Comparison of ENCODE assay signal across 10 cellular contexts in the genomic region with DNA sequence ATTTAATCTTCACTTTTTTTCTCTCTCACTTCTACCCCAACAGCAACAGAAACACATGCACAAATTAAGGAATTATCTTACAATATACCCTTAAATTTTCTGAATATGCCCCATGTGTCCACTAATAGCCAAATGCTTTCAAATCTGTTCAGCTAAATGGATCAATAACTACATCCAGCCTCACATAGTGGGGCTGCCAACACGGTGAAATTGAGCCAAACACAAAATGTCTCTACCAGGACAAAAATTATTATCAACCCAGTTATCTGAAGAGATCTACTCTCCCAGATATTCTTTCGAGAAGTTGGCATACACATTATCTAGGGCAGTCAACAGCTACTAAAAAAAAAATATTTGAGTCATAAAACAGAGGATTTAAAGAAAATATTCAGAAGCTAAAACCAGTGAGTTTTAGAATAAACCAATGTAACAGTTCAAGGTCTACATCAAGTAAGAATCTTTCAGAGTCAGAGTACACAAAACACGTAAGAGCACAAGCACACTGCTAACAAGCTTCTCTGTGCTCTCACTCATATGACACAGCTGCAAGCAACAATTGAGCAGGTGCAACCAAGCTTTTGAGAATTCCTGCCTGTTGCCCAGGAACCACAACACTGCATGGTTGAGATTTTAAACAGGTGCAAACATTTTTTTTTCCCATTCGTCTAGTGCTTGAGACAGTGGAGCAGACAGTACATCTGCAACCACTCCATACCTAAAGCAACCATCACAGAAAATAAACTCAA.
DNase-seq lines count a peak whose midpoint lies in the region; ATAC-seq, FAIRE-seq and TF ChIP-seq lines count a peak whose summit lies in the region.
"Had no signal": no experiment of that assay in that cellular context is flagged by ENCODE, and none has a peak within 500 bp of the region (broad histone marks: within the 10 kb centered on the region; RNA-seq: fewer than 3 reads in every experiment).

No MANE protein-coding gene starts in this region.

- in situ Hi-C loops in ACHN (cut with HindIII; ENCODE audit: low pct_ligation_motif_present, low pct_unique_long_range_greater_than_20kb, low sequenced_read_pairs) (no loop called here), HepG2 (cut with HindIII; ENCODE audit: extremely low pct_ligation_motif_present, low pct_unique_long_range_greater_than_20kb) (no loop called here)

- H3K4me1 ChIP-seq in HepG2 (ENCODE audit: insufficient read depth, low read length) = peaks cover 39% of the 10 kb centered on the region

- DNase-seq in ACHN (peak; percentile 70), NCI-H1105 (lab: John Stamatoyannopoulos, UW) (peak; percentile 93), SK-N-DZ (ENCODE audit: low spot score) (peak; percentile 16), HepG2 (ENCODE audit: low spot score) (peak; percentile 83), GM19240 (ENCODE audit: insufficient read length, low spot score) (no peak), H4 (ENCODE audit: low spot score) (no peak), GOT3 (lab: John Stamatoyannopoulos, UW) (no peak)
- DNase-seq in activated CD8-positive, alpha-beta T cell treated with anti-CD3 and anti-CD28 coated beads for 36 hours = no peak
- DNase-seq: activated CD4-positive, alpha-beta T cell treated with anti-CD3 and anti-CD28 coated beads, Interleukin-2, amount 10 ng/mL, durations not matched to agents 24 days and 14 days had no signal

- no peaks in the 10 kb centered on the region for H4K20me1 ChIP-seq in HepG2 (ENCODE audit: insufficient read depth, low read length)

- TF ChIP-seq EP300 in HepG2 (IDR thresholded peaks at IDR 0.05; ENCODE audit: low read depth in 2 of 2, low read length in 2 of 2) (peak in 1 of 2 experiments; percentile 44; a peak in 1 of 4 replicates), HepG2 (CRISPR knock-in tag; IDR thresholded peaks at IDR 0.05; ENCODE audit: borderline replicate concordance) (no peak)

- peak overlapping the region; percentile 69 for H3K27ac ChIP-seq in HepG2 (ENCODE audit: extremely low read length, insufficient read depth, low read length)

- H3K9ac ChIP-seq in HepG2 (ENCODE audit: insufficient read depth, low read depth, low read length) = no peak overlapping the region

- BruUV-seq in HepG2 (replicated peaks; lab: Mats Ljungman, UMichigan) = no TSS peak

- no peaks in the 10 kb centered on the region for H3K36me3 ChIP-seq in HepG2 (replicated peaks in 1 of 2; ENCODE audit: control insufficient read depth in 1 of 2, insufficient read depth in 2 of 2, low read length in 2 of 2)

- intact Hi-C loops in HepG2 (cut with micrococcal nuclease; ENCODE audit: unreplicated experiment) = loop anchor here (5.0 kb wide), 1 partner anchor 248 kb away; a partner anchor contains a TSS
- intact Hi-C loops in activated CD8-positive, alpha-beta T cell treated with anti-CD3 and anti-CD28 coated beads for 36 hours (cut with micrococcal nuclease) = no loop called here

- WGBS in HepG2 (ENCODE audit: low lambda C conversion rate) = 10% methylated on average over 4 of the region's 4 CpGs

- no peak for TF ChIP-seq RAD21 in HepG2 (CRISPR knock-in tag; IDR thresholded peaks at IDR 0.05)

- POLR2A ChIA-PET in HepG2 (lab: Yijun Ruan, JAX) = no interaction called here
- POLR2A ChIA-PET in activated CD8-positive, alpha-beta T cell treated with anti-CD3 and anti-CD28 coated beads for 36 hours (lab: Charles Lee) = no interaction called here

- H3K4me3 ChIP-seq in HepG2 (replicated peaks in 1 of 3; ENCODE audit: insufficient read depth in 1 of 3, low read depth in 2 of 3, low read length in 3 of 3) = no peak overlapping the region; a peak in 1 of 6 replicates
- H3K4me3 ChIP-seq: K562 had no signal

- no peaks in the 10 kb centered on the region for H3K9me3 Mint-ChIP-seq in activated CD8-positive, alpha-beta T cell treated with anti-CD3 and anti-CD28 coated beads for 36 hours
- H3K9me3 Mint-ChIP-seq: activated CD4-positive, alpha-beta T cell treated with anti-CD3 and anti-CD28 coated beads, Interleukin-2, amount 10 ng/mL, durations not matched to agents 24 days and 14 days had no signal

- TF ChIP-seq POLR2A in HepG2 (IDR thresholded peaks at IDR 0.05; ENCODE audit: insufficient read depth in 1 of 2, low read depth in 2 of 2, low read length in 2 of 2) = no peak

- no peaks in the 10 kb centered on the region for H3K79me2 ChIP-seq in HepG2 (ENCODE audit: insufficient read depth, low read length)

- FAIRE-seq in HepG2 (lab: Jason Lieb, UNC) = peak; percentile 92
- FAIRE-seq: K562 had no signal

- peak overlapping the region; percentile 86 for H3K4me2 ChIP-seq in HepG2 (ENCODE audit: low read depth, low read length)

- no peak overlapping the region for H3K4me3 Mint-ChIP-seq in activated CD8-positive, alpha-beta T cell treated with anti-CD3 and anti-CD28 coated beads for 36 hours
- H3K4me3 Mint-ChIP-seq: activated CD4-positive, alpha-beta T cell treated with anti-CD3 and anti-CD28 coated beads, Interleukin-2, amount 10 ng/mL, durations not matched to agents 24 days and 14 days had no signal

- no peak overlapping the region for H2AFZ ChIP-seq in HepG2 (ENCODE audit: low read length)

- no peaks in the 10 kb centered on the region for H3K27me3 Mint-ChIP-seq in activated CD8-positive, alpha-beta T cell treated with anti-CD3 and anti-CD28 coated beads for 36 hours
- H3K27me3 Mint-ChIP-seq: activated CD4-positive, alpha-beta T cell treated with anti-CD3 and anti-CD28 coated beads, Interleukin-2, amount 10 ng/mL, durations not matched to agents 24 days and 14 days had no signal

- TF ChIP-seq CTCF in HepG2 (CRISPR knock-in tag; IDR thresholded peaks at IDR 0.05) = no peak
- TF ChIP-seq CTCF in activated CD8-positive, alpha-beta T cell treated with anti-CD3 and anti-CD28 coated beads for 36 hours (IDR thresholded peaks at IDR 0.05) = no peak

- no peak overlapping the region for H3K27ac Mint-ChIP-seq in activated CD8-positive, alpha-beta T cell treated with anti-CD3 and anti-CD28 coated beads for 36 hours
- H3K27ac Mint-ChIP-seq: activated CD4-positive, alpha-beta T cell treated with anti-CD3 and anti-CD28 coated beads, Interleukin-2, amount 10 ng/mL, durations not matched to agents 24 days and 14 days had no signal

- H3K4me1 Mint-ChIP-seq in activated CD8-positive, alpha-beta T cell treated with anti-CD3 and anti-CD28 coated beads for 36 hours (ENCODE audit: low read depth) = peaks cover 13% of the 10 kb centered on the region

- peak; percentile 95 for ATAC-seq in HepG2
- no peak for ATAC-seq in activated CD8-positive, alpha-beta T cell treated with anti-CD3 and anti-CD28 coated beads for 36 hours
- ATAC-seq: K562 had no signal

- H3K9me3 ChIP-seq in HepG2 (ENCODE audit: low read length) = no peaks in the 10 kb centered on the region

- H3K27me3 ChIP-seq in HepG2 (ENCODE audit: control insufficient read depth in 1 of 2, insufficient read depth in 2 of 2, low read length in 2 of 2) = no peaks in the 10 kb centered on the region

- H3K36me3 Mint-ChIP-seq in activated CD8-positive, alpha-beta T cell treated with anti-CD3 and anti-CD28 coated beads for 36 hours (ENCODE audit: low read depth) = no peaks in the 10 kb centered on the region

- CTCF ChIA-PET in HepG2 (lab: Yijun Ruan, JAX; ENCODE audit: low intra/inter-chr PET ratio, low total read pairs) = no interaction called here
- CTCF ChIA-PET in activated CD8-positive, alpha-beta T cell treated with anti-CD3 and anti-CD28 coated beads for 36 hours (lab: Charles Lee) = no interaction called here

TF ChIP-seq in HepG2, 621 proteins besides CTCF, POLR2A, EP300 and RAD21 (continues in another document):
- peak; percentile 57; the same call in 1 of the 2 replicates for TF ChIP-seq SALL1 (CRISPR knock-in tag; IDR thresholded peaks at IDR 0.05)
- no peak for TF ChIP-seq KLF15 (CRISPR knock-in tag; IDR thresholded peaks at IDR 0.05; ENCODE audit: borderline replicate concordance)
- TF ChIP-seq RFX1 (IDR thresholded peaks at IDR 0.05) = peak; percentile 39; the same call in 1 of the 2 replicates
- peak; percentile 28; the same call in 1 of the 2 replicates for TF ChIP-seq ZNF644 (CRISPR knock-in tag; IDR thresholded peaks at IDR 0.05; ENCODE audit: low read depth)
- peak; percentile 40; the same call in 1 of the 2 replicates for TF ChIP-seq HMG20A (CRISPR knock-in tag; IDR thresholded peaks at IDR 0.05; ENCODE audit: borderline replicate concordance)
- no peak for TF ChIP-seq NFIB (CRISPR knock-in tag; IDR thresholded peaks at IDR 0.05; ENCODE audit: borderline replicate concordance)
- peak; percentile 44; the same call in 1 of the 2 replicates for TF ChIP-seq CREB1 (IDR thresholded peaks at IDR 0.05)
- TF ChIP-seq CREB1 (CRISPR knock-in tag; IDR thresholded peaks at IDR 0.05) = peak; percentile 89
- TF ChIP-seq MZF1 (CRISPR knock-in tag; IDR thresholded peaks at IDR 0.05; ENCODE audit: borderline replicate concordance) = no peak
- no peak for TF ChIP-seq SPEN (CRISPR knock-in tag; IDR thresholded peaks at IDR 0.05; ENCODE audit: low read depth)
- TF ChIP-seq, protein P1, sequence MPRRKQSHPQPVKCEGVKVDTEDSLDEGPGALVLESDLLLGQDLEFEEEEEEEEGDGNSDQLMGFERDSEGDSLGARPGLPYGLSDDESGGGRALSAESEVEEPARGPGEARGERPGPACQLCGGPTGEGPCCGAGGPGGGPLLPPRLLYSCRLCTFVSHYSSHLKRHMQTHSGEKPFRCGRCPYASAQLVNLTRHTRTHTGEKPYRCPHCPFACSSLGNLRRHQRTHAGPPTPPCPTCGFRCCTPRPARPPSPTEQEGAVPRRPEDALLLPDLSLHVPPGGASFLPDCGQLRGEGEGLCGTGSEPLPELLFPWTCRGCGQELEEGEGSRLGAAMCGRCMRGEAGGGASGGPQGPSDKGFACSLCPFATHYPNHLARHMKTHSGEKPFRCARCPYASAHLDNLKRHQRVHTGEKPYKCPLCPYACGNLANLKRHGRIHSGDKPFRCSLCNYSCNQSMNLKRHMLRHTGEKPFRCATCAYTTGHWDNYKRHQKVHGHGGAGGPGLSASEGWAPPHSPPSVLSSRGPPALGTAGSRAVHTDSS (CRISPR knock-in tag; conservative IDR thresholded peaks at IDR 0.05) = no peak
- TF ChIP-seq HDAC1 (CRISPR knock-in tag; IDR thresholded peaks at IDR 0.05) = peak; percentile 54; the same call in 1 of the 2 replicates
- no peak for TF ChIP-seq TARDBP (CRISPR knock-in tag; IDR thresholded peaks at IDR 0.05)
- no peak for TF ChIP-seq ZC3H4 (CRISPR knock-in tag; IDR thresholded peaks at IDR 0.05; ENCODE audit: borderline replicate concordance)
- TF ChIP-seq SNAI1 (CRISPR knock-in tag; IDR thresholded peaks at IDR 0.05; ENCODE audit: borderline replicate concordance) = no peak

Comparison
In these comparisons a context has a peak if more than half of its experiments do, and no peak if none do; other contexts are left out.
1. DNase-seq: peak in ACHN (single experiment), NCI-H1105 (single experiment), SK-N-DZ (single experiment) and HepG2 (single experiment); none in GM19240 (single experiment), H4 (single experiment), GOT3 (single experiment) and activated CD8-positive, alpha-beta T cell treated with anti-CD3 and anti-CD28 coated beads for 36 hours (single experiment).